In genomic region chr21:31929548-31929947, GRCh38 we compare ENCODE assay signal across 17 cellular contexts.
"Had no signal": no experiment of that assay in that cellular context is flagged by ENCODE, and none has a peak within 500 bp of the region (broad histone marks: within the 10 kb centered on the region; RNA-seq: fewer than 3 reads in every experiment).

No MANE protein-coding gene starts in this region.

- H3K27ac Mint-ChIP-seq: activated naive CD4-positive, alpha-beta T cell treated with anti-CD3 and anti-CD28 coated beads for 36 hours; activated T-helper 17 cell treated with anti-CD3 and anti-CD28 coated beads, Interleukin-2, amount 50 U/mL, for 72 hours; stimulated activated naive B cell treated with anti-CD40 and anti-IgM and Interleukin-4, amounts not matched to agents 10 μg/mL and 1 μg/mL and 100 μg/mL, for 72 hours; T-helper 17 cell had no signal

- H3K9me3 Mint-ChIP-seq: activated T-helper 17 cell treated with anti-CD3 and anti-CD28 coated beads, Interleukin-2, amount 50 U/mL, for 72 hours had no signal

- H3K4me1 ChIP-seq: prostate gland, upper lobe of left lung had no signal

- DNase-seq: activated CD4-positive, alpha-beta T cell treated with anti-CD3 and anti-CD28 coated beads, Interleukin-2, amount 50 U/mL, for 1 hour; activated CD4-positive, CD25-positive, alpha-beta regulatory T cell; activated naive CD4-positive, alpha-beta T cell treated with anti-CD3 and anti-CD28 coated beads for 36 hours; activated T-cell treated with anti-CD3 and anti-CD28 coated beads for 4 hours; caudate nucleus; cortex of kidney; effector memory CD4-positive, alpha-beta T cell; midbrain; stimulated activated CD4-positive, alpha-beta T cell treated with anti-CD3 and anti-CD28 coated beads, Interleukin-2, amount 100 ng/mL, for 24 hours; stimulated activated naive B cell treated with anti-CD40 and anti-IgM and Interleukin-4, amounts not matched to agents 10 μg/mL and 1 μg/mL and 100 μg/mL, for 72 hours; substantia nigra; T-helper 17 cell; upper lobe of left lung had no signal

- H3K4me1 Mint-ChIP-seq: activated T-helper 17 cell treated with anti-CD3 and anti-CD28 coated beads, Interleukin-2, amount 50 U/mL, for 72 hours; stimulated activated naive B cell treated with anti-CD40 and anti-IgM and Interleukin-4, amounts not matched to agents 10 μg/mL and 1 μg/mL and 100 μg/mL, for 72 hours had no signal

- H3K4me3 ChIP-seq: hepatocyte, prostate gland, upper lobe of left lung had no signal

- ATAC-seq: activated T-helper 17 cell treated with anti-CD3 and anti-CD28 coated beads, Interleukin-2, amount 50 U/mL, for 72 hours; sciatic nerve; stimulated activated naive B cell treated with anti-CD40 and anti-IgM and Interleukin-4, amounts not matched to agents 10 μg/mL and 1 μg/mL and 100 μg/mL, for 72 hours; T-helper 17 cell had no signal

- H3K27me3 ChIP-seq: hepatocyte, upper lobe of left lung had no signal

- H3K4me3 Mint-ChIP-seq: activated naive CD4-positive, alpha-beta T cell treated with anti-CD3 and anti-CD28 coated beads for 36 hours; activated T-helper 17 cell treated with anti-CD3 and anti-CD28 coated beads, Interleukin-2, amount 50 U/mL, for 72 hours; stimulated activated naive B cell treated with anti-CD40 and anti-IgM and Interleukin-4, amounts not matched to agents 10 μg/mL and 1 μg/mL and 100 μg/mL, for 72 hours; T-helper 17 cell had no signal

- H3K36me3 Mint-ChIP-seq: stimulated activated naive B cell treated with anti-CD40 and anti-IgM and Interleukin-4, amounts not matched to agents 10 μg/mL and 1 μg/mL and 100 μg/mL, for 72 hours had no signal

- H3K9me3 ChIP-seq: prostate gland had no signal

- H3K36me3 ChIP-seq: prostate gland, upper lobe of left lung had no signal

- H2AFZ ChIP-seq: hepatocyte had no signal
